Comparison of ENCODE assay signal across 28 cellular contexts in the genomic region with DNA sequence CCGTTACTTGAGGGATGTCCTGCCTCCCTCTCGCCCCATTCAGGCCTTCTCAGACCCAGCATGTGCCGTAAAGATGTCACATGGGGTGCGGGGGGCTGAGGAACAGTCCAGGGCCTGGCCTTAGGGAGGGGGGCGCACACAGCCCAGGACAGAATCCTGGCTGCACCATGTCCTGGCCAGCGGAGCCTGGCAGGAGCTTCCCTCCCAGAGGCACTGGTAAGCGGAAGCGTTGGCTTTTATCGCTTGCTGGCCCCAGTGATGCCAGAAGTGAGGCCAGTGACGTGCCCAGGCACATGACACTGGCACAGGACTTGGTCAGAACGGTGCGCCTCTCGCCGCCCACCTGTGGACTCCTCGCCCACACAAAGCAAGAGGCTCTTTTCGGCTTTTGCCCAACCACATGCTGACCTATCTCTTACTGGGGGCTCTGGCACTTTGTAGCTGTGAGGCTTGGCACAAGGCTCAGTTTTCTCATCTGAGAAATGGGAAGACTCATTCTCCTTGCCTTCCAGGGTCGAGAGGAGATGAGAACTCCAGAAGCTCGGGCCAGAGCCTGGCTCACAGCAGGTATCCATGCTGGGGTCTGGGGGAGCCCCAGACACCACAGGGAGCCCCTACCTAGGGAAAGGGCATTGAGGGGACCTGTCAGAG. TPM values are rescaled to one million over a fixed set of nuclear protein-coding genes. Genes with fewer than 3 reads are reported as not detected.
"Had no signal": no experiment of that assay in that cellular context is flagged by ENCODE, and none has a peak within 500 bp of the region (broad histone marks: within the 10 kb centered on the region; RNA-seq: fewer than 3 reads in every experiment).

No MANE protein-coding gene starts in this region.

- H3K4me1 ChIP-seq: esophagus muscularis mucosa, thyroid gland, upper lobe of right lung had no signal

- H3K27ac ChIP-seq: brain microvascular endothelial cell, esophagus muscularis mucosa, foreskin keratinocyte, heart left ventricle, left ventricle myocardium inferior, ovary, thyroid gland, upper lobe of right lung had no signal

- ATAC-seq: activated T-cell treated with anti-CD3 and anti-CD28 coated beads, Interleukin-2, amount 50 U/mL, for 4 hours; activated T-helper 17 cell treated with anti-CD3 and anti-CD28 coated beads, Interleukin-2, amount 50 U/mL, for 72 hours; foreskin keratinocyte; stimulated activated memory B cell treated with anti-CD40 and anti-IgM and Interleukin-4, amounts not matched to agents 10 μg/mL and 1 μg/mL and 100 μg/mL, for 72 hours; stimulated activated naive CD8-positive, alpha-beta T cell treated with anti-CD3 and anti-CD28 coated beads, Interleukin-15, amount 100 ng/mL, for 72 hours; upper lobe of right lung had no signal

- H3K9me3 ChIP-seq: esophagus muscularis mucosa, heart left ventricle, left ventricle myocardium inferior, ovary, thyroid gland, upper lobe of right lung had no signal

- DNase-seq: activated CD4-positive, alpha-beta memory T cell treated with anti-CD3 and anti-CD28 coated beads, Interleukin-2, amount 10 ng/mL, durations not matched to agents 7 days and 5 days; activated CD4-positive, alpha-beta T cell treated with anti-CD3 and anti-CD28 coated beads for 1 hour; activated CD4-positive, alpha-beta T cell treated with anti-CD3 and anti-CD28 coated beads, Interleukin-2, amount 10 ng/mL, durations not matched to agents 7 days and 5 days; activated gamma-delta T cell treated with Interleukin-2 at 50 U/mL for 16 hours; activated naive CD4-positive, alpha-beta T cell treated with anti-CD3 and anti-CD28 coated beads, Interleukin-2, amount 50 U/mL, for 16 hours; activated T-cell treated with anti-CD3 and anti-CD28 coated beads, Interleukin-2, amount 50 U/mL, for 4 hours; amniotic stem cell; brain microvascular endothelial cell; caudate nucleus; cortex of kidney; foreskin keratinocyte; heart left ventricle; left ventricle myocardium inferior; retina; stimulated activated CD4-positive, alpha-beta T cell treated with anti-CD3 and anti-CD28 coated beads, Interleukin-1b, Interleukin-23, amount 100 ng/mL, for 48 hours; stimulated activated CD4-positive, alpha-beta T cell treated with anti-CD3 and anti-CD28 coated beads, Interleukin-4, amount 100 ng/mL, for 4 hours; stimulated activated CD8-positive, alpha-beta memory T cell treated with anti-CD3 and anti-CD28 coated beads, Interleukin-4, amount 100 ng/mL, for 48 hours; stimulated activated naive CD8-positive, alpha-beta T cell treated with anti-CD3 and anti-CD28 coated beads, Interleukin-15, amount 100 ng/mL, for 72 hours; thyroid gland; upper lobe of right lung had no signal

- H3K36me3 ChIP-seq: brain microvascular endothelial cell, esophagus muscularis mucosa, heart left ventricle, left ventricle myocardium inferior, ovary, thyroid gland, upper lobe of right lung had no signal

- H3K4me2 ChIP-seq: smooth muscle cell had no signal

- H3K4me3 ChIP-seq: esophagus muscularis mucosa, heart left ventricle, left ventricle myocardium inferior, lung, ovary, smooth muscle cell, thyroid gland, upper lobe of right lung had no signal

RNA-seq across cellular contexts. Expression of a gene that starts 59.0 kb away (rescaled TPM):
- total RNA-seq: activated CD4-positive, alpha-beta memory T cell treated with anti-CD3 and anti-CD28 coated beads, Interleukin-2, amount 10 ng/mL, durations not matched to agents 7 days and 5 days; activated CD4-positive, alpha-beta T cell treated with anti-CD3 and anti-CD28 coated beads, Interleukin-2, amount 10 ng/mL, durations not matched to agents 7 days and 5 days; activated T-cell treated with anti-CD3 and anti-CD28 coated beads, Interleukin-2, amount 50 U/mL, for 4 hours; activated T-helper 17 cell treated with anti-CD3 and anti-CD28 coated beads, Interleukin-2, amount 50 U/mL, for 72 hours; chondrocyte; smooth muscle cell; T-helper 1 cell treated with Interleukin-12 subunit alpha and Interleukin-12 subunit beta and Interleukin-4 antibody, amounts not matched to agents 30 ng/mL and 1 ng/mL, for 36 hours had no signal
- polyA plus RNA-seq: smooth muscle cell had no signal
